1 cellular context compared by ENCODE assay signal in the genomic region with DNA sequence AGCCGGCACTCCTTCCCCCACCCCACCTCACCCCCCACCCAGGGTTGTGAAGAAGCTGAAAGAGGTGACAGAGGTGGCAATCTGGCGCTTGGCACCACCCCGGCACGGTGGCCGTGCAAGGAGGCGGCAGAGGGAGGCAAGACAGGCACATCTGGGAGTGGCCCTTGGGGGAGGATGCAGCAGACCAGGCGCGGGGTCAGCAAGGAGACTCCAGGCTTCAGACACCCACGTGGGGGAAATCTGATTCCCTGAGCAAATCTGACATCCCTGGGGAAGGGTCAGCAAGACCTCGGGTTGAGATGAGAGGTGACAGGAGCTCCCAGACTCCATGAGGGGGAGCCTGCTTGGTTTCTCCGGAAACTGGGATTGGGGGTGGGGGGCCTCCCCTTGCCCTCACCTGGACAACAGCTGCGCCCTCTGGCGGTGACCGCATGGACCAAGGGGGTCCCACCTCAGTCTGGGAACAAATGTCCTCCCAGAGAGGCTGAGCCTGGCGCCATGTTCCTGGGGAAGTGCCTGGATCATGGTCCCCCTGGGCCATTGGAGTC.
TF ChIP-seq lines count a peak whose summit lies in the region.

No MANE protein-coding gene starts in this region.

TF ChIP-seq in HepG2, 621 proteins besides CTCF, POLR2A, EP300 and RAD21 (continued from another document and continues in another):
- no peak for TF ChIP-seq ZFP62 (CRISPR knock-in tag; IDR thresholded peaks at IDR 0.05)
- no peak for TF ChIP-seq KIAA2018 (CRISPR knock-in tag; IDR thresholded peaks at IDR 0.05; ENCODE audit: borderline replicate concordance)
- no peak for TF ChIP-seq NCOA2 (CRISPR knock-in tag; IDR thresholded peaks at IDR 0.05)
- no peak for TF ChIP-seq ZNF276 (CRISPR knock-in tag; IDR thresholded peaks at IDR 0.05; ENCODE audit: low read depth)
- TF ChIP-seq ZNF432 (CRISPR knock-in tag; IDR thresholded peaks at IDR 0.05; ENCODE audit: borderline replicate concordance): no peak
- TF ChIP-seq ZBTB39 (CRISPR knock-in tag; IDR thresholded peaks at IDR 0.05): no peak
- TF ChIP-seq ZSCAN29 (CRISPR knock-in tag; conservative IDR thresholded peaks at IDR 0.05): peak; percentile 98
- TF ChIP-seq, protein P1, sequence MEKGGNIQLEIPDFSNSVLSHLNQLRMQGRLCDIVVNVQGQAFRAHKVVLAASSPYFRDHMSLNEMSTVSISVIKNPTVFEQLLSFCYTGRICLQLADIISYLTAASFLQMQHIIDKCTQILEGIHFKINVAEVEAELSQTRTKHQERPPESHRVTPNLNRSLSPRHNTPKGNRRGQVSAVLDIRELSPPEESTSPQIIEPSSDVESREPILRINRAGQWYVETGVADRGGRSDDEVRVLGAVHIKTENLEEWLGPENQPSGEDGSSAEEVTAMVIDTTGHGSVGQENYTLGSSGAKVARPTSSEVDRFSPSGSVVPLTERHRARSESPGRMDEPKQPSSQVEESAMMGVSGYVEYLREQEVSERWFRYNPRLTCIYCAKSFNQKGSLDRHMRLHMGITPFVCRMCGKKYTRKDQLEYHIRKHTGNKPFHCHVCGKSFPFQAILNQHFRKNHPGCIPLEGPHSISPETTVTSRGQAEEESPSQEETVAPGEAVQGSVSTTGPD (CRISPR knock-in tag; IDR thresholded peaks at IDR 0.05): no peak
- no peak for TF ChIP-seq NPAS2 (CRISPR knock-in tag; IDR thresholded peaks at IDR 0.05; ENCODE audit: borderline replicate concordance)
- TF ChIP-seq, protein P2, sequence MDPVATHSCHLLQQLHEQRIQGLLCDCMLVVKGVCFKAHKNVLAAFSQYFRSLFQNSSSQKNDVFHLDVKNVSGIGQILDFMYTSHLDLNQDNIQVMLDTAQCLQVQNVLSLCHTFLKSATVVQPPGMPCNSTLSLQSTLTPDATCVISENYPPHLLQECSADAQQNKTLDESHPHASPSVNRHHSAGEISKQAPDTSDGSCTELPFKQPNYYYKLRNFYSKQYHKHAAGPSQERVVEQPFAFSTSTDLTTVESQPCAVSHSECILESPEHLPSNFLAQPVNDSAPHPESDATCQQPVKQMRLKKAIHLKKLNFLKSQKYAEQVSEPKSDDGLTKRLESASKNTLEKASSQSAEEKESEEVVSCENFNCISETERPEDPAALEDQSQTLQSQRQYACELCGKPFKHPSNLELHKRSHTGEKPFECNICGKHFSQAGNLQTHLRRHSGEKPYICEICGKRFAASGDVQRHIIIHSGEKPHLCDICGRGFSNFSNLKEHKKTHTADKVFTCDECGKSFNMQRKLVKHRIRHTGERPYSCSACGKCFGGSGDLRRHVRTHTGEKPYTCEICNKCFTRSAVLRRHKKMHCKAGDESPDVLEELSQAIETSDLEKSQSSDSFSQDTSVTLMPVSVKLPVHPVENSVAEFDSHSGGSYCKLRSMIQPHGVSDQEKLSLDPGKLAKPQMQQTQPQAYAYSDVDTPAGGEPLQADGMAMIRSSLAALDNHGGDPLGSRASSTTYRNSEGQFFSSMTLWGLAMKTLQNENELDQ (CRISPR knock-in tag; IDR thresholded peaks at IDR 0.05; ENCODE audit: borderline replicate concordance): no peak
- no peak for TF ChIP-seq FOXP1 (IDR thresholded peaks at IDR 0.05)
- TF ChIP-seq FOXP1 (CRISPR knock-in tag; IDR thresholded peaks at IDR 0.05): no peak
- no peak for TF ChIP-seq ZNF230 (CRISPR knock-in tag; IDR thresholded peaks at IDR 0.05)
- TF ChIP-seq, protein P3, sequence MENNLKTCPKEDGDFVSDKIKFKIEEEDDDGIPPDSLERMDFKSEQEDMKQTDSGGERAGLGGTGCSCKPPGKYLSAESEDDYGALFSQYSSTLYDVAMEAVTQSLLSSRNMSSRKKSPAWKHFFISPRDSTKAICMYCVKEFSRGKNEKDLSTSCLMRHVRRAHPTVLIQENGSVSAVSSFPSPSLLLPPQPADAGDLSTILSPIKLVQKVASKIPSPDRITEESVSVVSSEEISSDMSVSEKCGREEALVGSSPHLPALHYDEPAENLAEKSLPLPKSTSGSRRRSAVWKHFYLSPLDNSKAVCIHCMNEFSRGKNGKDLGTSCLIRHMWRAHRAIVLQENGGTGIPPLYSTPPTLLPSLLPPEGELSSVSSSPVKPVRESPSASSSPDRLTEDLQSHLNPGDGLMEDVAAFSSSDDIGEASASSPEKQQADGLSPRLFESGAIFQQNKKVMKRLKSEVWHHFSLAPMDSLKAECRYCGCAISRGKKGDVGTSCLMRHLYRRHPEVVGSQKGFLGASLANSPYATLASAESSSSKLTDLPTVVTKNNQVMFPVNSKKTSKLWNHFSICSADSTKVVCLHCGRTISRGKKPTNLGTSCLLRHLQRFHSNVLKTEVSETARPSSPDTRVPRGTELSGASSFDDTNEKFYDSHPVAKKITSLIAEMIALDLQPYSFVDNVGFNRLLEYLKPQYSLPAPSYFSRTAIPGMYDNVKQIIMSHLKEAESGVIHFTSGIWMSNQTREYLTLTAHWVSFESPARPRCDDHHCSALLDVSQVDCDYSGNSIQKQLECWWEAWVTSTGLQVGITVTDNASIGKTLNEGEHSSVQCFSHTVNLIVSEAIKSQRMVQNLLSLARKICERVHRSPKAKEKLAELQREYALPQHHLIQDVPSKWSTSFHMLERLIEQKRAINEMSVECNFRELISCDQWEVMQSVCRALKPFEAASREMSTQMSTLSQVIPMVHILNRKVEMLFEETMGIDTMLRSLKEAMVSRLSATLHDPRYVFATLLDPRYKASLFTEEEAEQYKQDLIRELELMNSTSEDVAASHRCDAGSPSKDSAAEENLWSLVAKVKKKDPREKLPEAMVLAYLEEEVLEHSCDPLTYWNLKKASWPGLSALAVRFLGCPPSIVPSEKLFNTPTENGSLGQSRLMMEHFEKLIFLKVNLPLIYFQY (CRISPR knock-in tag; IDR thresholded peaks at IDR 0.05; ENCODE audit: borderline replicate concordance): no peak
- no peak for TF ChIP-seq JDP2 (CRISPR knock-in tag; IDR thresholded peaks at IDR 0.05; ENCODE audit: borderline replicate concordance)
- TF ChIP-seq DNMT1 (CRISPR knock-in tag; IDR thresholded peaks at IDR 0.05): no peak
- no peak for TF ChIP-seq GLI4 (CRISPR knock-in tag; IDR thresholded peaks at IDR 0.05; ENCODE audit: borderline replicate concordance)
- no peak for TF ChIP-seq NKX3-1 (CRISPR knock-in tag; IDR thresholded peaks at IDR 0.05)
- no peak for TF ChIP-seq TOE1 (CRISPR knock-in tag; IDR thresholded peaks at IDR 0.05)
- TF ChIP-seq, protein P4, sequence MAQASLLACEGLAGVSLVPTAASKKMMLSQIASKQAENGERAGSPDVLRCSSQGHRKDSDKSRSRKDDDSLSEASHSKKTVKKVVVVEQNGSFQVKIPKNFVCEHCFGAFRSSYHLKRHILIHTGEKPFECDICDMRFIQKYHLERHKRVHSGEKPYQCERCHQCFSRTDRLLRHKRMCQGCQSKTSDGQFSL (CRISPR knock-in tag; IDR thresholded peaks at IDR 0.05): no peak
- TF ChIP-seq, protein P5, sequence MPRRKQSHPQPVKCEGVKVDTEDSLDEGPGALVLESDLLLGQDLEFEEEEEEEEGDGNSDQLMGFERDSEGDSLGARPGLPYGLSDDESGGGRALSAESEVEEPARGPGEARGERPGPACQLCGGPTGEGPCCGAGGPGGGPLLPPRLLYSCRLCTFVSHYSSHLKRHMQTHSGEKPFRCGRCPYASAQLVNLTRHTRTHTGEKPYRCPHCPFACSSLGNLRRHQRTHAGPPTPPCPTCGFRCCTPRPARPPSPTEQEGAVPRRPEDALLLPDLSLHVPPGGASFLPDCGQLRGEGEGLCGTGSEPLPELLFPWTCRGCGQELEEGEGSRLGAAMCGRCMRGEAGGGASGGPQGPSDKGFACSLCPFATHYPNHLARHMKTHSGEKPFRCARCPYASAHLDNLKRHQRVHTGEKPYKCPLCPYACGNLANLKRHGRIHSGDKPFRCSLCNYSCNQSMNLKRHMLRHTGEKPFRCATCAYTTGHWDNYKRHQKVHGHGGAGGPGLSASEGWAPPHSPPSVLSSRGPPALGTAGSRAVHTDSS (CRISPR knock-in tag; conservative IDR thresholded peaks at IDR 0.05): no peak
- TF ChIP-seq ZNF337 (CRISPR knock-in tag; IDR thresholded peaks at IDR 0.05; ENCODE audit: borderline replicate concordance, low read depth): no peak
- TF ChIP-seq ZNF782 (CRISPR knock-in tag; IDR thresholded peaks at IDR 0.05; ENCODE audit: borderline replicate concordance): no peak
- no peak for TF ChIP-seq SKI (IDR thresholded peaks at IDR 0.05; ENCODE audit: partially characterized antibody)
- TF ChIP-seq ZIK1 (CRISPR knock-in tag; IDR thresholded peaks at IDR 0.05; ENCODE audit: borderline replicate concordance, low read depth): 0 out of 2 replicates have a peak, but pooled peaks have one; percentile 34
- TF ChIP-seq POGK (CRISPR knock-in tag; conservative IDR thresholded peaks at IDR 0.05): no peak
- no peak for TF ChIP-seq GPN1 (CRISPR knock-in tag; IDR thresholded peaks at IDR 0.05; ENCODE audit: borderline replicate concordance)
